ENCODE assay signal across 1 cellular context in genomic region chr7:148334959-148335577, GRCh38.
TF ChIP-seq lines count a peak whose summit lies in the region.

No MANE protein-coding gene starts in this region.

TF ChIP-seq in HEK293, 187 proteins besides CTCF, POLR2A, EP300 and RAD21 (continued from another document and continues in another):
- TF ChIP-seq, protein P1, sequence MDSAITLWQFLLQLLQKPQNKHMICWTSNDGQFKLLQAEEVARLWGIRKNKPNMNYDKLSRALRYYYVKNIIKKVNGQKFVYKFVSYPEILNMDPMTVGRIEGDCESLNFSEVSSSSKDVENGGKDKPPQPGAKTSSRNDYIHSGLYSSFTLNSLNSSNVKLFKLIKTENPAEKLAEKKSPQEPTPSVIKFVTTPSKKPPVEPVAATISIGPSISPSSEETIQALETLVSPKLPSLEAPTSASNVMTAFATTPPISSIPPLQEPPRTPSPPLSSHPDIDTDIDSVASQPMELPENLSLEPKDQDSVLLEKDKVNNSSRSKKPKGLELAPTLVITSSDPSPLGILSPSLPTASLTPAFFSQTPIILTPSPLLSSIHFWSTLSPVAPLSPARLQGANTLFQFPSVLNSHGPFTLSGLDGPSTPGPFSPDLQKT (IDR thresholded peaks at IDR 0.05; ENCODE audit: borderline replicate concordance, low read depth, low read length), result no peak
- no peak for TF ChIP-seq RBAK (tag by site-specific recombination; IDR thresholded peaks at IDR 0.05)
- TF ChIP-seq ZNF529 (tag by site-specific recombination; IDR thresholded peaks at IDR 0.05; ENCODE audit: insufficient replicate concordance), result no peak
- peak; percentile 85; the same call in 1 of the 2 replicates for TF ChIP-seq ZNF660 (tag by site-specific recombination; IDR thresholded peaks at IDR 0.05)
- no peak for TF ChIP-seq ZNF140 (tag by site-specific recombination; IDR thresholded peaks at IDR 0.05)
- TF ChIP-seq, protein P2, sequence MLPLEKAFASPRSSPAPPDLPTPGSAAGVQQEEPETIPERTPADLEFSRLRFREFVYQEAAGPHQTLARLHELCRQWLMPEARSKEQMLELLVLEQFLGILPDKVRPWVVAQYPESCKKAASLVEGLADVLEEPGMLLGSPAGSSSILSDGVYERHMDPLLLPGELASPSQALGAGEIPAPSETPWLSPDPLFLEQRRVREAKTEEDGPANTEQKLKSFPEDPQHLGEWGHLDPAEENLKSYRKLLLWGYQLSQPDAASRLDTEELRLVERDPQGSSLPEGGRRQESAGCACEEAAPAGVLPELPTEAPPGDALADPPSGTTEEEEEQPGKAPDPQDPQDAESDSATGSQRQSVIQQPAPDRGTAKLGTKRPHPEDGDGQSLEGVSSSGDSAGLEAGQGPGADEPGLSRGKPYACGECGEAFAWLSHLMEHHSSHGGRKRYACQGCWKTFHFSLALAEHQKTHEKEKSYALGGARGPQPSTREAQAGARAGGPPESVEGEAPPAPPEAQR (tag by site-specific recombination; IDR thresholded peaks at IDR 0.05), result no peak
- TF ChIP-seq SP3 (tag by site-specific recombination; IDR thresholded peaks at IDR 0.05), result 0 out of 2 replicates have a peak, but pooled peaks have one; percentile 27
- no peak for TF ChIP-seq ZNF610 (tag by site-specific recombination; IDR thresholded peaks at IDR 0.05; ENCODE audit: borderline replicate concordance)
- TF ChIP-seq PRDM2 (tag by site-specific recombination; IDR thresholded peaks at IDR 0.05; ENCODE audit: borderline replicate concordance), result no peak
- peak; percentile 53; the same call in 1 of the 2 replicates for TF ChIP-seq ZNF423 (tag by site-specific recombination; IDR thresholded peaks at IDR 0.05)
- TF ChIP-seq BCL11B (tag by site-specific recombination; IDR thresholded peaks at IDR 0.05; ENCODE audit: low read depth), result no peak
- TF ChIP-seq OSR2 (tag by site-specific recombination; IDR thresholded peaks at IDR 0.05), result peak; percentile 59
- TF ChIP-seq MZF1 (tag by site-specific recombination; IDR thresholded peaks at IDR 0.05; ENCODE audit: borderline replicate concordance), result no peak
- TF ChIP-seq, protein P3, sequence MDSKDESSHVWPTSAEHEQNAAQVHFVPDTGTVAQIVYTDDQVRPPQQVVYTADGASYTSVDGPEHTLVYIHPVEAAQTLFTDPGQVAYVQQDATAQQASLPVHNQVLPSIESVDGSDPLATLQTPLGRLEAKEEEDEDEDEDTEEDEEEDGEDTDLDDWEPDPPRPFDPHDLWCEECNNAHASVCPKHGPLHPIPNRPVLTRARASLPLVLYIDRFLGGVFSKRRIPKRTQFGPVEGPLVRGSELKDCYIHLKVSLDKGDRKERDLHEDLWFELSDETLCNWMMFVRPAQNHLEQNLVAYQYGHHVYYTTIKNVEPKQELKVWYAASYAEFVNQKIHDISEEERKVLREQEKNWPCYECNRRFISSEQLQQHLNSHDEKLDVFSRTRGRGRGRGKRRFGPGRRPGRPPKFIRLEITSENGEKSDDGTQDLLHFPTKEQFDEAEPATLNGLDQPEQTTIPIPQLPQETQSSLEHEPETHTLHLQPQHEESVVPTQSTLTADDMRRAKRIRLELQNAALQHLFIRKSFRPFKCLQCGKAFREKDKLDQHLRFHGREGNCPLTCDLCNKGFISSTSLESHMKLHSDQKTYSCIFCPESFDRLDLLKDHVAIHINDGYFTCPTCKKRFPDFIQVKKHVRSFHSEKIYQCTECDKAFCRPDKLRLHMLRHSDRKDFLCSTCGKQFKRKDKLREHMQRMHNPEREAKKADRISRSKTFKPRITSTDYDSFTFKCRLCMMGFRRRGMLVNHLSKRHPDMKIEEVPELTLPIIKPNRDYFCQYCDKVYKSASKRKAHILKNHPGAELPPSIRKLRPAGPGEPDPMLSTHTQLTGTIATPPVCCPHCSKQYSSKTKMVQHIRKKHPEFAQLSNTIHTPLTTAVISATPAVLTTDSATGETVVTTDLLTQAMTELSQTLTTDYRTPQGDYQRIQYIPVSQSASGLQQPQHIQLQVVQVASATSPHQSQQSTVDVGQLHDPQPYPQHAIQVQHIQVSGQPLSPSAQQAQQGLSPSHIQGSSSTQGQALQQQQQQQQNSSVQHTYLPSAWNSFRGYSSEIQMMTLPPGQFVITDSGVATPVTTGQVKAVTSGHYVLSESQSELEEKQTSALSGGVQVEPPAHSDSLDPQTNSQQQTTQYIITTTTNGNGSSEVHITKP (tag by site-specific recombination; IDR thresholded peaks at IDR 0.05), result peak; percentile 97
- no peak for TF ChIP-seq ZNF626 (tag by site-specific recombination; IDR thresholded peaks at IDR 0.05)
- TF ChIP-seq ZNF362 (tag by site-specific recombination; IDR thresholded peaks at IDR 0.05), result no peak
- TF ChIP-seq, protein P4, sequence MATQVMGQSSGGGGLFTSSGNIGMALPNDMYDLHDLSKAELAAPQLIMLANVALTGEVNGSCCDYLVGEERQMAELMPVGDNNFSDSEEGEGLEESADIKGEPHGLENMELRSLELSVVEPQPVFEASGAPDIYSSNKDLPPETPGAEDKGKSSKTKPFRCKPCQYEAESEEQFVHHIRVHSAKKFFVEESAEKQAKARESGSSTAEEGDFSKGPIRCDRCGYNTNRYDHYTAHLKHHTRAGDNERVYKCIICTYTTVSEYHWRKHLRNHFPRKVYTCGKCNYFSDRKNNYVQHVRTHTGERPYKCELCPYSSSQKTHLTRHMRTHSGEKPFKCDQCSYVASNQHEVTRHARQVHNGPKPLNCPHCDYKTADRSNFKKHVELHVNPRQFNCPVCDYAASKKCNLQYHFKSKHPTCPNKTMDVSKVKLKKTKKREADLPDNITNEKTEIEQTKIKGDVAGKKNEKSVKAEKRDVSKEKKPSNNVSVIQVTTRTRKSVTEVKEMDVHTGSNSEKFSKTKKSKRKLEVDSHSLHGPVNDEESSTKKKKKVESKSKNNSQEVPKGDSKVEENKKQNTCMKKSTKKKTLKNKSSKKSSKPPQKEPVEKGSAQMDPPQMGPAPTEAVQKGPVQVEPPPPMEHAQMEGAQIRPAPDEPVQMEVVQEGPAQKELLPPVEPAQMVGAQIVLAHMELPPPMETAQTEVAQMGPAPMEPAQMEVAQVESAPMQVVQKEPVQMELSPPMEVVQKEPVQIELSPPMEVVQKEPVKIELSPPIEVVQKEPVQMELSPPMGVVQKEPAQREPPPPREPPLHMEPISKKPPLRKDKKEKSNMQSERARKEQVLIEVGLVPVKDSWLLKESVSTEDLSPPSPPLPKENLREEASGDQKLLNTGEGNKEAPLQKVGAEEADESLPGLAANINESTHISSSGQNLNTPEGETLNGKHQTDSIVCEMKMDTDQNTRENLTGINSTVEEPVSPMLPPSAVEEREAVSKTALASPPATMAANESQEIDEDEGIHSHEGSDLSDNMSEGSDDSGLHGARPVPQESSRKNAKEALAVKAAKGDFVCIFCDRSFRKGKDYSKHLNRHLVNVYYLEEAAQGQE (tag by site-specific recombination; IDR thresholded peaks at IDR 0.05), result no peak
- TF ChIP-seq, protein P5, sequence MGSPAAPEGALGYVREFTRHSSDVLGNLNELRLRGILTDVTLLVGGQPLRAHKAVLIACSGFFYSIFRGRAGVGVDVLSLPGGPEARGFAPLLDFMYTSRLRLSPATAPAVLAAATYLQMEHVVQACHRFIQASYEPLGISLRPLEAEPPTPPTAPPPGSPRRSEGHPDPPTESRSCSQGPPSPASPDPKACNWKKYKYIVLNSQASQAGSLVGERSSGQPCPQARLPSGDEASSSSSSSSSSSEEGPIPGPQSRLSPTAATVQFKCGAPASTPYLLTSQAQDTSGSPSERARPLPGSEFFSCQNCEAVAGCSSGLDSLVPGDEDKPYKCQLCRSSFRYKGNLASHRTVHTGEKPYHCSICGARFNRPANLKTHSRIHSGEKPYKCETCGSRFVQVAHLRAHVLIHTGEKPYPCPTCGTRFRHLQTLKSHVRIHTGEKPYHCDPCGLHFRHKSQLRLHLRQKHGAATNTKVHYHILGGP (tag by site-specific recombination; IDR thresholded peaks at IDR 0.05), result no peak
- peak; percentile 52 for TF ChIP-seq FEZF1 (tag by site-specific recombination; IDR thresholded peaks at IDR 0.05)
- peak; percentile 83 for TF ChIP-seq ZNF600 (tag by site-specific recombination; IDR thresholded peaks at IDR 0.05)
- TF ChIP-seq ZNF24 (tag by site-specific recombination; IDR thresholded peaks at IDR 0.05), result peak; percentile 75
- no peak for TF ChIP-seq ZNF114 (tag by site-specific recombination; IDR thresholded peaks at IDR 0.05)
- no peak for TF ChIP-seq ZFP41 (tag by site-specific recombination; IDR thresholded peaks at IDR 0.05; ENCODE audit: borderline replicate concordance)
- TF ChIP-seq ZNF629 (tag by site-specific recombination; IDR thresholded peaks at IDR 0.05), result peak; percentile 88
- TF ChIP-seq ZFP3 (tag by site-specific recombination; IDR thresholded peaks at IDR 0.05; ENCODE audit: low read depth), result no peak
- peak; percentile 47; the same call in 1 of the 2 replicates for TF ChIP-seq ZNF518A (tag by site-specific recombination; conservative IDR thresholded peaks at IDR 0.05; ENCODE audit: low read depth)
- peak; percentile 43; the same call in 1 of the 2 replicates for TF ChIP-seq KLF10 (tag by site-specific recombination; IDR thresholded peaks at IDR 0.05)
- no peak for TF ChIP-seq ZNF248 (tag by site-specific recombination; IDR thresholded peaks at IDR 0.05)
- TF ChIP-seq GLI2 (tag by site-specific recombination; IDR thresholded peaks at IDR 0.05; ENCODE audit: borderline replicate concordance, low read depth), result no peak
- TF ChIP-seq ZNF391 (tag by site-specific recombination; IDR thresholded peaks at IDR 0.05; ENCODE audit: borderline replicate concordance, low read depth), result no peak
- 0 out of 2 replicates have a peak, but pooled peaks have one; percentile 13 for TF ChIP-seq EGR2 (tag by site-specific recombination; IDR thresholded peaks at IDR 0.05; ENCODE audit: low read depth)
- TF ChIP-seq ZNF404 (tag by site-specific recombination; IDR thresholded peaks at IDR 0.05), result no peak
